Comparison of ENCODE assay signal across 20 cellular contexts in genomic region chr12:5874514-5874913, GRCh38.
DNase-seq lines count a peak whose midpoint lies in the region; ATAC-seq, FAIRE-seq and TF ChIP-seq lines count a peak whose summit lies in the region.
"Had no signal": no experiment of that assay in that cellular context is flagged by ENCODE, and none has a peak within 500 bp of the region (broad histone marks: within the 10 kb centered on the region; RNA-seq: fewer than 3 reads in every experiment).

No MANE protein-coding gene starts in this region.

- no peak overlapping the region for H3K4me3 ChIP-seq in H1 (ENCODE audit: extremely low read depth in 1 of 4, insufficient read depth in 2 of 4, low read depth in 3 of 4, low read length in 4 of 4)
- no peak overlapping the region for H3K4me3 ChIP-seq in esophagus muscularis mucosa
- no peak overlapping the region for H3K4me3 ChIP-seq in neuronal stem cell (ENCODE audit: low read length in 2 of 2)
- H3K4me3 ChIP-seq: A549; BLaER1 treated with 17β-estradiol and CSF1 and Interleukin-3, amounts not matched to agents 10 nM and 100 nM had no signal

- no peaks in the 10 kb centered on the region for H3K36me3 ChIP-seq in H1 (ENCODE audit: control insufficient read depth in 2 of 4, insufficient read depth in 4 of 4, low read length in 3 of 4)
- H3K36me3 ChIP-seq in esophagus muscularis mucosa = peaks cover 0 to 4% (median 0%) of the 10 kb centered on the region in 4 donors
- no peaks in the 10 kb centered on the region for H3K36me3 ChIP-seq in neuronal stem cell (replicated peaks in 1 of 2; ENCODE audit: control insufficient read depth in 2 of 2, insufficient read depth in 2 of 2, low read length in 2 of 2)
- H3K36me3 ChIP-seq: BLaER1 treated with 17β-estradiol and CSF1 and Interleukin-3, amounts not matched to agents 10 nM and 100 nM had no signal

- H3K4ac ChIP-seq in H1 (replicated peaks; ENCODE audit: insufficient read length, low read depth, low read length) (no peak overlapping the region), neuronal stem cell (ENCODE audit: low read length) (no peak overlapping the region)

- no peaks in the 10 kb centered on the region for H4K20me1 ChIP-seq in H1 (replicated peaks in 1 of 2; ENCODE audit: control insufficient read depth in 1 of 2, insufficient read depth in 2 of 2, low read length in 2 of 2)
- H4K20me1 ChIP-seq: BLaER1 treated with 17β-estradiol and CSF1 and Interleukin-3, amounts not matched to agents 10 nM and 100 nM had no signal

- intact Hi-C loops in esophagus muscularis mucosa (cut with DNase I) = no loop called here

- H2BK5ac ChIP-seq in H1 (ENCODE audit: low read depth, low read length) = no peak overlapping the region
- H2BK5ac ChIP-seq in neuronal stem cell (ENCODE audit: low read length) = no peak overlapping the region

- TF ChIP-seq POLR2A in H1 (IDR thresholded peaks at IDR 0.05; ENCODE audit: control extremely low read depth in 1 of 2, low read depth in 2 of 2, low read length in 2 of 2) (no peak), esophagus muscularis mucosa (IDR thresholded peaks at IDR 0.05; ENCODE audit: low read depth) (no peak)

- no peak overlapping the region for H3K56ac ChIP-seq in H1 (replicated peaks; ENCODE audit: insufficient read length, low read depth, low read length)

- TF ChIP-seq RAD21 in H1 (IDR thresholded peaks at IDR 0.05 in 1 of 2, conservative IDR thresholded peaks at IDR 0.05 in 1 of 2; ENCODE audit: low read depth in 2 of 2, low read length in 2 of 2) = no peak

- no peak for TF ChIP-seq CTCF in H1 (IDR thresholded peaks at IDR 0.05; ENCODE audit: control extremely low read depth in 1 of 3, insufficient read depth in 1 of 3, low read depth in 1 of 3, low read length in 3 of 3)
- no peak for TF ChIP-seq CTCF in esophagus muscularis mucosa (IDR thresholded peaks at IDR 0.05)

- H3K23ac ChIP-seq in H1 (ENCODE audit: insufficient read length) (no peak overlapping the region), neuronal stem cell (ENCODE audit: low read depth, low read length, poor library complexity) (no peak overlapping the region)

- H3K79me2 ChIP-seq in H1 (ENCODE audit: control insufficient read depth in 1 of 2, insufficient read depth in 2 of 2, low read length in 2 of 2) = no peaks in the 10 kb centered on the region

- no peak overlapping the region for H4K5ac ChIP-seq in H1 (ENCODE audit: insufficient read length, low read depth, low read length)

- no peak for DNase-seq in H1 (ENCODE audit: low read depth in 1 of 2, low spot score in 2 of 2)
- DNase-seq in esophagus muscularis mucosa (ENCODE audit: extremely low spot score) = peak; percentile 91
- no peak for DNase-seq in neuronal stem cell (ENCODE audit: low spot score)
- DNase-seq in left lobe of liver (ENCODE audit: low spot score) = no peak
- no peak for DNase-seq in SW480 (ENCODE audit: low spot score)
- DNase-seq: AML-193; Caco-2; Calu3; CD4-positive, alpha-beta T cell; CD8-positive, alpha-beta T cell; DMS79 treated with DMSO at 0.1 percent for 48 hours; GF-D8 had no signal

- H3K18ac ChIP-seq in H1 (ENCODE audit: extremely low read depth, low read length) = no peak overlapping the region
- peak overlapping the region; percentile 25 for H3K18ac ChIP-seq in neuronal stem cell (ENCODE audit: low read length)

- H2BK15ac ChIP-seq in H1 (ENCODE audit: low read length) (no peak overlapping the region), neuronal stem cell (ENCODE audit: low read length) (no peak overlapping the region)

- no peaks in the 10 kb centered on the region for H3K23me2 ChIP-seq in H1 (ENCODE audit: low read depth, low read length)

- H2AK5ac ChIP-seq in H1 (ENCODE audit: low read depth, low read length) (no peak overlapping the region), neuronal stem cell (ENCODE audit: low read depth, low read length) (no peak overlapping the region)

- H3K27me3 ChIP-seq in H1 (replicated peaks in 1 of 4; ENCODE audit: control insufficient read depth in 3 of 4, extremely low read depth in 1 of 4, insufficient read depth in 3 of 4, low read length in 3 of 4) (no peaks in the 10 kb centered on the region; a peak in 1 of 7 replicates), esophagus muscularis mucosa (peaks cover 0 to 22% (median 0%) of the 10 kb centered on the region in 4 donors), neuronal stem cell (ENCODE audit: control insufficient read depth in 3 of 3, insufficient read depth in 3 of 3, low read depth in 1 of 3, low read length in 3 of 3) (no peaks in the 10 kb centered on the region)
- H3K27me3 ChIP-seq: BLaER1 treated with 17β-estradiol and CSF1 and Interleukin-3, amounts not matched to agents 10 nM and 100 nM had no signal

- H4K8ac ChIP-seq in H1 (ENCODE audit: extremely low read depth, insufficient read depth, low read length) (no peak overlapping the region), neuronal stem cell (ENCODE audit: low read depth, low read length) (no peak overlapping the region)

- H2BK12ac ChIP-seq in H1 (ENCODE audit: low read depth, low read length) (no peak overlapping the region), neuronal stem cell (ENCODE audit: low read length) (no peak overlapping the region)

- TF ChIP-seq EP300 in H1 (IDR thresholded peaks at IDR 0.05; ENCODE audit: borderline replicate concordance in 1 of 2, low read depth in 2 of 2, low read length in 2 of 2) = no peak
- TF ChIP-seq EP300 in esophagus muscularis mucosa (IDR thresholded peaks at IDR 0.05) = no peak

- no peak overlapping the region for H4K91ac ChIP-seq in H1 (replicated peaks; ENCODE audit: insufficient read length, low read length)
- H4K91ac ChIP-seq in neuronal stem cell (ENCODE audit: low read depth, low read length, poor library complexity) = no peak overlapping the region

- WGBS in H1 (ENCODE audit: extremely low coverage in 1 of 2, insufficient coverage in 1 of 2, insufficient read length in 1 of 2, insufficient replicate concordance in 2 of 2, low coverage in 1 of 2, low lambda C conversion rate in 2 of 2, missing lambda C conversion rate in 1 of 2), 2 experiments = 90% methylated on average over 8 of the region's 8 CpGs; no CpG with 5 or more reads in 1 of the 2 experiments
- WGBS in esophagus muscularis mucosa = 80% methylated on average over 8 of the region's 8 CpGs
- WGBS in neuronal stem cell (ENCODE audit: extremely low coverage in 2 of 2, insufficient read length in 2 of 2, insufficient replicate concordance in 1 of 2), 2 donors = no CpG with 5 or more reads among the region's 8 CpGs

- H3K14ac ChIP-seq in H1 (ENCODE audit: insufficient read length) = no peak overlapping the region
- H3K14ac ChIP-seq in neuronal stem cell (ENCODE audit: low read length) = no peak overlapping the region

- no peak overlapping the region for H3K27ac ChIP-seq in H1 (ENCODE audit: low read depth, low read length)
- no peak overlapping the region for H3K27ac ChIP-seq in esophagus muscularis mucosa (replicated peaks in 1 of 4)
- no peak overlapping the region for H3K27ac ChIP-seq in neuronal stem cell (replicated peaks; ENCODE audit: low read length)
- H3K27ac ChIP-seq: 22Rv1; A549; BLaER1 treated with 17β-estradiol and CSF1 and Interleukin-3, amounts not matched to agents 10 nM and 100 nM; C4-2B had no signal

- H3K9ac ChIP-seq in H1 (replicated peaks in 1 of 4; ENCODE audit: extremely low read depth in 1 of 4, low read depth in 3 of 4, low read length in 3 of 4) = no peak overlapping the region
- no peak overlapping the region for H3K9ac ChIP-seq in neuronal stem cell (ENCODE audit: low read depth, low read length, poor library complexity)
- H3K9ac ChIP-seq: BLaER1 treated with 17β-estradiol and CSF1 and Interleukin-3, amounts not matched to agents 10 nM and 100 nM had no signal

- no peaks in the 10 kb centered on the region for H3K79me1 ChIP-seq in H1 (ENCODE audit: low read depth, low read length)
- H3K79me1 ChIP-seq in neuronal stem cell (ENCODE audit: low read depth, low read length) = no peaks in the 10 kb centered on the region

- H2BK120ac ChIP-seq in H1 (replicated peaks; ENCODE audit: low read depth, low read length) (no peak overlapping the region), neuronal stem cell (ENCODE audit: low read depth, low read length) (no peak overlapping the region)

- no peak overlapping the region for H3K4me2 ChIP-seq in H1 (ENCODE audit: insufficient read depth in 1 of 2, low read depth in 2 of 2, low read length in 2 of 2)
- no peak overlapping the region for H3K4me2 ChIP-seq in neuronal stem cell (ENCODE audit: insufficient read depth, low read length, poor library complexity, severe bottlenecking)
- H3K4me2 ChIP-seq: A549; BLaER1 treated with 17β-estradiol and CSF1 and Interleukin-3, amounts not matched to agents 10 nM and 100 nM had no signal

- H3K4me1 ChIP-seq in H1 (replicated peaks in 1 of 4; ENCODE audit: control insufficient read depth in 3 of 4, insufficient read depth in 4 of 4, low read length in 3 of 4) (peaks cover 0 to 10% (median 4%) of the 10 kb centered on the region in 4 experiments; a peak in 3 of 7 replicates), esophagus muscularis mucosa (no peaks in the 10 kb centered on the region), neuronal stem cell (ENCODE audit: control insufficient read depth in 2 of 2, insufficient read depth in 1 of 2, low read depth in 1 of 2, low read length in 2 of 2) (peaks cover 0 to 9% of the 10 kb centered on the region in 2 donors)
- H3K4me1 ChIP-seq: A549, Caco-2 had no signal

- H3K9me3 ChIP-seq in H1 (ENCODE audit: insufficient read depth in 2 of 2, low read depth in 1 of 2, low read length in 1 of 2) = no peaks in the 10 kb centered on the region
- H3K9me3 ChIP-seq in esophagus muscularis mucosa = no peaks in the 10 kb centered on the region
- no peaks in the 10 kb centered on the region for H3K9me3 ChIP-seq in neuronal stem cell (replicated peaks in 1 of 2; ENCODE audit: control insufficient read depth in 2 of 2, insufficient read depth in 1 of 2, low read depth in 1 of 2, low read length in 2 of 2)
- H3K9me3 ChIP-seq: A549; BLaER1 treated with 17β-estradiol and CSF1 and Interleukin-3, amounts not matched to agents 10 nM and 100 nM; Caco-2 had no signal

- CTCF ChIA-PET in H1 (lab: Charles Lee; ENCODE audit: partially characterized antibody) = interaction anchor here (0.6 to 2.8 kb wide), 11 partner anchors 9 to 702 kb away, joined by 3 to 18 read pairs (median 4); no protein-coding TSS in a partner anchor

- no peak for ATAC-seq in GM19397 (IDR thresholded peaks at IDR 0.05; ENCODE audit: unreplicated experiment)
- no peak for ATAC-seq in left lobe of liver
- ATAC-seq: A549; CD8-positive, alpha-beta T cell had no signal

- H2BK20ac ChIP-seq in H1 (ENCODE audit: low read length) = peak overlapping the region; percentile 36; the same call in 1 of the 2 replicates

- POLR2A ChIA-PET in H1 (lab: Charles Lee; ENCODE audit: partially characterized antibody) = interaction anchor here (0.6 to 1.4 kb wide), 4 partner anchors 9 to 79 kb away, joined by 3 read pairs; partner anchors contain the start of gene ANO2

- no peak for FAIRE-seq in H1 (lab: Jason Lieb, UNC)
- FAIRE-seq: A549, D721Med, G401.6, GM12891 had no signal

- no peak overlapping the region for H2AFZ ChIP-seq in H1 (ENCODE audit: low read length)
- no peak overlapping the region for H2AFZ ChIP-seq in neuronal stem cell (ENCODE audit: low read length)
